In the genomic region with DNA sequence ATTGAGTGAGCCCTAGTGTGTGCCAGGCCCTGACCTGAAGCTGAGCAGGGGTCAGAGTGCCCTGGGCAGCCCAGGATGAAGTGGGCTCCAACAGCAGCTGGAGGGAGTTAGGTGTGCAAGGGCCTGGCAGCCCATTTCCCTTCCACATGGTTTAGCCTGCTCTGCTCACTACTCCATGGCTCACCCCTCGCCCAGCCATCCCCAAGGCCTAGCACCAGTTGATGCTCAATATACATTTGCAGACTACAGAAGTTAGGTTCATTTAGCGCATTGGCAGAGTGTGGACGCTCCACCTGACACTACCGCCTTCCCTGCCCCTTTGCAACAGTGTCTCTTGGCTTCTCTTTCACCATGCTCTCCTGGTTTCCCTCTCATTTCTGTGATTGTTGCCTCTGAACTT, we compare ENCODE assay signal across 19 cellular contexts. TPM values are rescaled to one million over a fixed set of nuclear protein-coding genes. Genes with fewer than 3 reads are reported as not detected.
DNase-seq lines count a peak whose midpoint lies in the region; ATAC-seq, FAIRE-seq and TF ChIP-seq lines count a peak whose summit lies in the region.
"Had no signal": no experiment of that assay in that cellular context is flagged by ENCODE, and none has a peak within 500 bp of the region (broad histone marks: within the 10 kb centered on the region; RNA-seq: fewer than 3 reads in every experiment).

No MANE protein-coding gene starts in this region.

- intact Hi-C loops in activated B cell treated with CpG ODN at 0.5 μM for 24 hours (cut with micrococcal nuclease), result loop anchor here (10.0 kb wide), 2 partner anchors 233 to 593 kb away; a partner anchor contains a TSS

- DNase-seq in activated naive CD4-positive, alpha-beta T cell treated with anti-CD3 and anti-CD28 coated beads, Interleukin-2, amount 50 U/mL, for 16 hours, result no peak
- DNase-seq in activated B cell treated with CpG ODN at 0.5 μM for 24 hours (no peak), immature natural killer cell (no peak), Kasumi-1 (lab: John Stamatoyannopoulos, UW) (no peak), progenitor cell of endocrine pancreas (ENCODE audit: low spot score, unreplicated experiment) (no peak), frontal cortex (ENCODE audit: low spot score in 2 of 2) (no peak)
- DNase-seq: activated CD4-positive, alpha-beta T cell treated with anti-CD3 and anti-CD28 coated beads, Interleukin-2, amount 50 U/mL, for 48 hours; activated T-cell treated with anti-CD3 and anti-CD28 coated beads, Interleukin-2, amount 50 U/mL, for 1 hour; central memory CD4-positive, alpha-beta T cell; DMS153; NCI-H1417; NCI-H2081 treated with DMSO at 0.1 percent for 48 hours; NCI-H345; NCI-H82; occipital lobe; T-helper 9 cell; WERI-Rb-1 had no signal

- no peak for FAIRE-seq in frontal cortex (lab: Jason Lieb, UNC)

- TF ChIP-seq CTCF in activated B cell treated with CpG ODN at 0.5 μM for 24 hours (IDR thresholded peaks at IDR 0.05) (no peak), progenitor cell of endocrine pancreas (IDR thresholded peaks at IDR 0.05; ENCODE audit: unreplicated experiment) (no peak)

- peaks cover 41% of the 10 kb centered on the region for H3K4me1 Mint-ChIP-seq in activated naive CD4-positive, alpha-beta T cell treated with anti-CD3 and anti-CD28 coated beads, Interleukin-2, amount 50 U/mL, for 24 hours
- H3K4me1 Mint-ChIP-seq in activated B cell treated with CpG ODN at 0.5 μM for 24 hours (peaks cover 64% of the 10 kb centered on the region), immature natural killer cell (peaks cover 53 to 62% of the 10 kb centered on the region in 2 donors), progenitor cell of endocrine pancreas (ENCODE audit: low read depth) (peaks cover 15% of the 10 kb centered on the region)

- H3K27me3 Mint-ChIP-seq in activated naive CD4-positive, alpha-beta T cell treated with anti-CD3 and anti-CD28 coated beads, Interleukin-2, amount 50 U/mL, for 24 hours, result no peaks in the 10 kb centered on the region
- H3K27me3 Mint-ChIP-seq in activated B cell treated with CpG ODN at 0.5 μM for 24 hours (no peaks in the 10 kb centered on the region), immature natural killer cell (ENCODE audit: low read depth in 3 of 3) (peaks cover 13 to 26% (median 16%) of the 10 kb centered on the region in 3 donors), progenitor cell of endocrine pancreas (peaks cover 8% of the 10 kb centered on the region)

- ATAC-seq in activated B cell treated with CpG ODN at 0.5 μM for 24 hours (ENCODE audit: low read depth), result no peak
- ATAC-seq: activated naive CD4-positive, alpha-beta T cell treated with anti-CD3 and anti-CD28 coated beads, Interleukin-2, amount 50 U/mL, for 72 hours had no signal

- CTCF ChIA-PET in activated B cell treated with CpG ODN at 0.5 μM for 24 hours (lab: Charles Lee), result interaction anchor here (2.0 kb wide), 1 partner anchor 93 kb away, joined by 5 read pairs; no protein-coding TSS in a partner anchor

- H3K27ac Mint-ChIP-seq in activated naive CD4-positive, alpha-beta T cell treated with anti-CD3 and anti-CD28 coated beads, Interleukin-2, amount 50 U/mL, for 24 hours, result peak overlapping the region; percentile 23
- H3K27ac Mint-ChIP-seq in activated B cell treated with CpG ODN at 0.5 μM for 24 hours (peak overlapping the region; percentile 53), immature natural killer cell (peak overlapping the region; percentile 65 to 86 (median 79)), progenitor cell of endocrine pancreas (no peak overlapping the region)
- H3K27ac Mint-ChIP-seq: activated naive CD4-positive, alpha-beta T cell treated with anti-CD3 and anti-CD28 coated beads, Interleukin-2, amount 50 U/mL, for 72 hours had no signal

- H3K9me3 Mint-ChIP-seq in activated naive CD4-positive, alpha-beta T cell treated with anti-CD3 and anti-CD28 coated beads, Interleukin-2, amount 50 U/mL, for 24 hours, result no peaks in the 10 kb centered on the region
- H3K9me3 Mint-ChIP-seq in activated B cell treated with CpG ODN at 0.5 μM for 24 hours, result no peaks in the 10 kb centered on the region
- no peaks in the 10 kb centered on the region for H3K9me3 Mint-ChIP-seq in immature natural killer cell
- no peaks in the 10 kb centered on the region for H3K9me3 Mint-ChIP-seq in progenitor cell of endocrine pancreas (ENCODE audit: low read depth)
- H3K9me3 Mint-ChIP-seq: activated naive CD4-positive, alpha-beta T cell treated with anti-CD3 and anti-CD28 coated beads, Interleukin-2, amount 50 U/mL, for 72 hours had no signal

- POLR2A ChIA-PET in activated B cell treated with CpG ODN at 0.5 μM for 24 hours (lab: Charles Lee), result no interaction called here

- H3K36me3 Mint-ChIP-seq in activated naive CD4-positive, alpha-beta T cell treated with anti-CD3 and anti-CD28 coated beads, Interleukin-2, amount 50 U/mL, for 24 hours, result peaks cover 12% of the 10 kb centered on the region
- H3K36me3 Mint-ChIP-seq in activated B cell treated with CpG ODN at 0.5 μM for 24 hours (ENCODE audit: low read depth), result peaks cover 49% of the 10 kb centered on the region
- H3K36me3 Mint-ChIP-seq in immature natural killer cell, result peaks cover 20 to 26% (median 22%) of the 10 kb centered on the region in 3 donors
- H3K36me3 Mint-ChIP-seq in progenitor cell of endocrine pancreas (ENCODE audit: insufficient read depth), result peaks cover 9% of the 10 kb centered on the region

- H3K4me3 Mint-ChIP-seq in activated naive CD4-positive, alpha-beta T cell treated with anti-CD3 and anti-CD28 coated beads, Interleukin-2, amount 50 U/mL, for 24 hours, result peak overlapping the region; percentile 17
- H3K4me3 Mint-ChIP-seq in activated B cell treated with CpG ODN at 0.5 μM for 24 hours, result no peak overlapping the region
- H3K4me3 Mint-ChIP-seq in immature natural killer cell, result peak overlapping the region in 3 of 5 donors; percentile 43 to 59 (median 48)
- H3K4me3 Mint-ChIP-seq in progenitor cell of endocrine pancreas (ENCODE audit: low read depth), result no peak overlapping the region

RNA-seq across cellular contexts. Expression of a gene that starts 3.8 kb away (rescaled TPM):
- total RNA-seq in activated B cell treated with CpG ODN at 0.5 μM for 24 hours (73.5 and 96.7 TPM in 2 replicates), progenitor cell of endocrine pancreas (43.8 and 43.9 TPM in 2 replicates), frontal cortex (2.9 TPM)
- polyA plus RNA-seq in immature natural killer cell, result 10 to 100 TPM; 11.4 to 24.6 (median 18.7) TPM

RNA-seq across cellular contexts. Expression of a gene that starts 24.1 kb away (rescaled TPM):
- 42.6 and 46.8 TPM in 2 replicates for total RNA-seq in activated B cell treated with CpG ODN at 0.5 μM for 24 hours
- 10 to 100 TPM; 26.3 to 50.1 (median 35.6) TPM for polyA plus RNA-seq in immature natural killer cell
- 212 and 220 TPM in 2 replicates for total RNA-seq in progenitor cell of endocrine pancreas
- total RNA-seq in frontal cortex, result 37.9 TPM

Comparison
In these comparisons a context has a peak if more than half of its experiments do, and no peak if none do; other contexts are left out.
1. H3K4me3 Mint-ChIP-seq: peak in activated naive CD4-positive, alpha-beta T cell treated with anti-CD3 and anti-CD28 coated beads, Interleukin-2, amount 50 U/mL, for 24 hours (single experiment) and immature natural killer cell (3 of 5); none in activated B cell treated with CpG ODN at 0.5 μM for 24 hours (single experiment) and progenitor cell of endocrine pancreas (single experiment).
2. RNA of a gene that starts 3.8 kb away (total RNA-seq): 73.5 to 96.7 TPM in activated B cell treated with CpG ODN at 0.5 μM for 24 hours and 43.8 to 43.9 TPM in progenitor cell of endocrine pancreas; 2.9 TPM in frontal cortex (single experiment); every median in the first group is over 10 times any median in the second.